In genomic region chr11:39361557-39361956, GRCh38 we compare ENCODE assay signal across 15 cellular contexts.
DNase-seq lines count a peak whose midpoint lies in the region; ATAC-seq, FAIRE-seq and TF ChIP-seq lines count a peak whose summit lies in the region.
"Had no signal": no experiment of that assay in that cellular context is flagged by ENCODE, and none has a peak within 500 bp of the region (broad histone marks: within the 10 kb centered on the region; RNA-seq: fewer than 3 reads in every experiment).

No MANE protein-coding gene starts in this region.

- H3K36me3 ChIP-seq in GM23338 (ENCODE audit: insufficient read depth): no peaks in the 10 kb centered on the region
- no peaks in the 10 kb centered on the region for H3K36me3 ChIP-seq in OCI-LY1 (ENCODE audit: insufficient read depth, low read length)
- no peaks in the 10 kb centered on the region for H3K36me3 ChIP-seq in endodermal cell (ENCODE audit: control insufficient read depth, insufficient read depth, low read length)

- no peak overlapping the region for H3K4me3 ChIP-seq in GM23338
- H3K4me3 ChIP-seq in OCI-LY1 (ENCODE audit: low read depth, low read length, poor library complexity, severe bottlenecking): no peak overlapping the region
- H3K4me3 ChIP-seq in endodermal cell (ENCODE audit: low read length): no peak overlapping the region

- no peaks in the 10 kb centered on the region for H3K27me3 ChIP-seq in GM23338 (ENCODE audit: insufficient read depth)
- H3K27me3 ChIP-seq in OCI-LY1 (ENCODE audit: insufficient read depth, low read length): no peaks in the 10 kb centered on the region
- no peaks in the 10 kb centered on the region for H3K27me3 ChIP-seq in endodermal cell (ENCODE audit: control insufficient read depth, insufficient read depth, low read length, poor library complexity, severe bottlenecking)

- 75% methylated on average over 1 of the region's 1 CpG; no CpG with 5 or more reads in 1 of the 2 experiments for WGBS in endodermal cell (ENCODE audit: insufficient coverage in 1 of 2, insufficient read length in 1 of 2), 2 experiments

- no peak overlapping the region for H3K9ac ChIP-seq in OCI-LY1 (ENCODE audit: low read length)
- no peak overlapping the region for H3K9ac ChIP-seq in endodermal cell (ENCODE audit: extremely low read depth, low read length, poor library complexity, severe bottlenecking)

- H3K27me3 Mint-ChIP-seq in GM23338 (ENCODE audit: insufficient read depth, low read depth, poor library complexity) (no peaks in the 10 kb centered on the region), endodermal cell (ENCODE audit: insufficient read depth) (no peaks in the 10 kb centered on the region)
- H3K27me3 Mint-ChIP-seq: B cell; CD4-positive, alpha-beta memory T cell had no signal

- no peaks in the 10 kb centered on the region; the same call in 1 of the 2 replicates for H3K9me2 ChIP-seq in GM23338 (ENCODE audit: insufficient read depth)
- H3K9me2 ChIP-seq in OCI-LY1 (ENCODE audit: low read depth, low read length): no peaks in the 10 kb centered on the region

- no peaks in the 10 kb centered on the region for H3K9me3 Mint-ChIP-seq in GM23338
- no peaks in the 10 kb centered on the region for H3K9me3 Mint-ChIP-seq in endodermal cell
- H3K9me3 Mint-ChIP-seq: CD4-positive, alpha-beta memory T cell had no signal

- TF ChIP-seq POLR2A in GM12892 (IDR thresholded peaks at IDR 0.05; ENCODE audit: low read depth, low read length): no peak

- no peak for DNase-seq in GM23338 (ENCODE audit: low spot score)
- DNase-seq in endodermal cell: no peak
- DNase-seq in KG1 (lab: John Stamatoyannopoulos, UW): no peak
- DNase-seq in NCI-H524 (lab: John Stamatoyannopoulos, UW): no peak
- no peak for DNase-seq in GM12892 (ENCODE audit: insufficient read length)
- DNase-seq: C1 segment of cervical spinal cord; Caco-2; CD4-positive, alpha-beta memory T cell; GF-D8 had no signal

- H3K27ac ChIP-seq in 22Rv1 (no peak overlapping the region), GM23338 (ENCODE audit: low read depth) (no peak overlapping the region), OCI-LY1 (ENCODE audit: low read depth, low read length, poor library complexity, severe bottlenecking) (no peak overlapping the region), endodermal cell (ENCODE audit: low read depth, low read length) (no peak overlapping the region)
- H3K27ac ChIP-seq: HL-60 had no signal

- H3K4me1 ChIP-seq in GM23338 (ENCODE audit: insufficient read depth): no peaks in the 10 kb centered on the region
- no peaks in the 10 kb centered on the region for H3K4me1 ChIP-seq in OCI-LY1 (ENCODE audit: insufficient read depth, low read length, severe bottlenecking)
- H3K4me1 ChIP-seq in endodermal cell (ENCODE audit: control insufficient read depth, insufficient read depth, low read length): no peaks in the 10 kb centered on the region

- H3K4me2 ChIP-seq in GM23338 (no peak overlapping the region), OCI-LY1 (ENCODE audit: low read length) (no peak overlapping the region)

- H3K9me3 ChIP-seq in OCI-LY1 (ENCODE audit: low read length) (no peaks in the 10 kb centered on the region), endodermal cell (ENCODE audit: control insufficient read depth, low read length) (no peaks in the 10 kb centered on the region)

- no peak for FAIRE-seq in GM12892 (lab: Jason Lieb, UNC)

- H4K20me1 ChIP-seq in GM23338 (replicated peaks; ENCODE audit: insufficient read depth) (no peaks in the 10 kb centered on the region), OCI-LY1 (ENCODE audit: insufficient read depth, low read length) (no peaks in the 10 kb centered on the region)

- H3K36me3 Mint-ChIP-seq in GM23338 (ENCODE audit: low read depth): no peaks in the 10 kb centered on the region
- no peaks in the 10 kb centered on the region for H3K36me3 Mint-ChIP-seq in endodermal cell (ENCODE audit: low read depth)
- H3K36me3 Mint-ChIP-seq: CD4-positive, alpha-beta memory T cell had no signal

- H3K79me2 ChIP-seq in GM23338 (replicated peaks; ENCODE audit: insufficient read depth): no peaks in the 10 kb centered on the region
- no peaks in the 10 kb centered on the region for H3K79me2 ChIP-seq in OCI-LY1 (ENCODE audit: insufficient read depth, low read length)

- H2AFZ ChIP-seq in GM23338 (no peak overlapping the region), OCI-LY1 (ENCODE audit: low read length) (no peak overlapping the region)

- peak; percentile 23 for TF ChIP-seq CTCF in 22Rv1 (IDR thresholded peaks at IDR 0.05)
- peak; percentile 22 to 26; a peak in 1 of 4 replicates for TF ChIP-seq CTCF in GM23338 (conservative IDR thresholded peaks at IDR 0.05; ENCODE audit: low read depth in 2 of 2)
- TF ChIP-seq CTCF in OCI-LY1 (IDR thresholded peaks at IDR 0.05; ENCODE audit: low read length): peak; percentile 30; the same call in 1 of the 2 replicates
- peak; percentile 65 for TF ChIP-seq CTCF in endodermal cell (conservative IDR thresholded peaks at IDR 0.05)

- H3K4me1 Mint-ChIP-seq in GM23338 (no peaks in the 10 kb centered on the region), endodermal cell (peaks cover 4% of the 10 kb centered on the region)
- H3K4me1 Mint-ChIP-seq: B cell had no signal

- H3F3A ChIP-seq in GM23338 (replicated peaks; ENCODE audit: low read depth) (no peaks in the 10 kb centered on the region), OCI-LY1 (ENCODE audit: insufficient read depth, low read length) (no peaks in the 10 kb centered on the region)

- ATAC-seq in GM23338 (no peak), HG03342 (IDR thresholded peaks at IDR 0.05; ENCODE audit: unreplicated experiment) (no peak)
- ATAC-seq: HCT116 had no signal

- H3K4me3 Mint-ChIP-seq in GM23338: no peak overlapping the region
- no peak overlapping the region for H3K4me3 Mint-ChIP-seq in endodermal cell
- H3K4me3 Mint-ChIP-seq: B cell; CD4-positive, alpha-beta memory T cell had no signal

- no peak overlapping the region for H3K27ac Mint-ChIP-seq in GM23338
- no peak overlapping the region for H3K27ac Mint-ChIP-seq in endodermal cell
- H3K27ac Mint-ChIP-seq: B cell; CD4-positive, alpha-beta memory T cell had no signal

TF ChIP-seq in GM23338, 12 proteins besides CTCF, POLR2A, EP300 and RAD21:
- no peak for TF ChIP-seq JUNB (IDR thresholded peaks at IDR 0.05; ENCODE audit: unreplicated experiment)
